ENCODE assay signal across 12 cellular contexts in genomic region chr5:44246986-44247385, GRCh38.
"Had no signal": no experiment of that assay in that cellular context is flagged by ENCODE, and none has a peak within 500 bp of the region (broad histone marks: within the 10 kb centered on the region; RNA-seq: fewer than 3 reads in every experiment).

No MANE protein-coding gene starts in this region.

- H3K36me3 ChIP-seq: thoracic aorta, upper lobe of right lung had no signal

- H3K27ac ChIP-seq: dorsolateral prefrontal cortex, thoracic aorta, upper lobe of right lung had no signal

- H3K27me3 ChIP-seq: dorsolateral prefrontal cortex, upper lobe of right lung had no signal

- H3K9me3 ChIP-seq: thoracic aorta, upper lobe of right lung had no signal

- DNase-seq: activated CD4-positive, alpha-beta T cell treated with anti-CD3 and anti-CD28 coated beads, Interleukin-2, amount 50 U/mL, for 48 hours; activated CD8-positive, alpha-beta memory T cell treated with anti-CD3 and anti-CD28 coated beads, Interleukin-2, amount 10 ng/mL, durations not matched to agents 7 days and 5 days; activated naive CD8-positive, alpha-beta T cell treated with anti-CD3 and anti-CD28 coated beads for 36 hours; central memory CD4-positive, alpha-beta T cell; dorsolateral prefrontal cortex; immature natural killer cell; nucleus accumbens; stimulated activated CD4-positive, alpha-beta T cell treated with anti-CD3 and anti-CD28 coated beads, Interleukin-4, amount 100 ng/mL, for 4 hours; upper lobe of right lung had no signal

- H3K4me3 ChIP-seq: dorsolateral prefrontal cortex, thoracic aorta, upper lobe of right lung had no signal

- ATAC-seq: activated CD8-positive, alpha-beta memory T cell treated with anti-CD3 and anti-CD28 coated beads, Interleukin-2, amount 10 ng/mL, durations not matched to agents 7 days and 5 days; sciatic nerve; stimulated activated memory B cell treated with anti-CD40 and anti-IgM and Interleukin-4, amounts not matched to agents 10 μg/mL and 1 μg/mL and 100 μg/mL, for 72 hours; upper lobe of right lung had no signal

- H3K4me1 ChIP-seq: upper lobe of right lung had no signal
